Comparison of ENCODE assay signal across 8 cellular contexts in genomic region chr5:37839441-37840035, GRCh38. TPM values are rescaled to one million over a fixed set of nuclear protein-coding genes. Genes with fewer than 3 reads are reported as not detected.
A peak's percentile ranks its signal among the peaks of the same experiment; 100 is the strongest.
DNase-seq lines count a peak whose midpoint lies in the region; FAIRE-seq and TF ChIP-seq lines count a peak whose summit lies in the region.

No MANE protein-coding gene starts in this region.

- H3K27ac ChIP-seq in astrocyte (ENCODE audit: low read depth, low read length), result peak overlapping the region; percentile 70

- no peaks in the 10 kb centered on the region for H4K20me1 ChIP-seq in astrocyte (ENCODE audit: insufficient read depth, low read length)

- no peak for FAIRE-seq in astrocyte (lab: Jason Lieb, UNC)

- peaks cover 3% of the 10 kb centered on the region for H3K27me3 Mint-ChIP-seq in Caco-2 (ENCODE audit: insufficient read depth, unreplicated experiment)
- H3K27me3 Mint-ChIP-seq in astrocyte (ENCODE audit: low read depth, unreplicated experiment), result peaks cover under 1% of the 10 kb centered on the region

- POLR2A ChIA-PET in Caco-2 (lab: Charles Lee), result no interaction called here

- peaks cover 3% of the 10 kb centered on the region; the same call in 1 of the 2 replicates for H3K9me3 ChIP-seq in Caco-2
- no peaks in the 10 kb centered on the region for H3K9me3 ChIP-seq in astrocyte (ENCODE audit: insufficient read depth, low read depth, low read length)
- peaks cover 4% of the 10 kb centered on the region for H3K9me3 ChIP-seq in iPS-18c (ENCODE audit: control insufficient read depth, insufficient read depth, low read length)

- H3K27me3 ChIP-seq in Caco-2 (replicated peaks; ENCODE audit: control insufficient read depth, insufficient read depth, low read length) (0 out of 2 replicates have a peak, but pooled peaks cover 1% of the 10 kb centered on the region), astrocyte (ENCODE audit: insufficient read depth, low read length) (peaks cover 17% of the 10 kb centered on the region)

- H3K9ac ChIP-seq in astrocyte (ENCODE audit: low read length), result peak overlapping the region; percentile 85

- peak overlapping the region; percentile 93 for H3K4me2 ChIP-seq in astrocyte (ENCODE audit: low read length)

- peaks cover 40% of the 10 kb centered on the region for H3K79me2 ChIP-seq in astrocyte (ENCODE audit: insufficient read depth, low read length)

- no peak overlapping the region for H3K4me3 ChIP-seq in Caco-2 (ENCODE audit: low read depth, low read length)
- H3K4me3 ChIP-seq in astrocyte (ENCODE audit: insufficient read depth, low read depth, low read length), result peak overlapping the region; percentile 71
- peak overlapping the region; percentile 40; the same call in 1 of the 2 replicates for H3K4me3 ChIP-seq in iPS-18c (ENCODE audit: insufficient read depth, low read depth, low read length)

- DNase-seq in Caco-2, result no peak
- DNase-seq in Kasumi-1 (lab: John Stamatoyannopoulos, UW), result peak; percentile 16 to 39
- DNase-seq in astrocyte (ENCODE audit: low read depth), result peak; percentile 62
- DNase-seq in stimulated activated CD8-positive, alpha-beta memory T cell treated with anti-CD3 and anti-CD28 coated beads, Interleukin-4, amount 100 ng/mL, for 48 hours, result peak; percentile 25
- no peak for DNase-seq in amniotic stem cell (lab: John Stamatoyannopoulos, UW)
- DNase-seq in HT-29 (ENCODE audit: low spot score), result no peak
- no peak for DNase-seq in SHP77 treated with DMSO at 0.1 percent for 48 hours (lab: John Stamatoyannopoulos, UW)

- H3K36me3 ChIP-seq in Caco-2 (ENCODE audit: control insufficient read depth, insufficient read depth, low read length) (no peaks in the 10 kb centered on the region), astrocyte (ENCODE audit: insufficient read depth, low read length) (no peaks in the 10 kb centered on the region)

- TF ChIP-seq CTCF in Caco-2 (IDR thresholded peaks at IDR 0.05; ENCODE audit: insufficient read depth in 1 of 2, low read depth in 1 of 2, low read length in 1 of 2, severe bottlenecking in 1 of 2, unreplicated experiment in 1 of 2) (no peak), astrocyte (IDR thresholded peaks at IDR 0.05; ENCODE audit: insufficient read depth, low read depth, low read length) (no peak)

- H3K27ac Mint-ChIP-seq in Caco-2 (ENCODE audit: unreplicated experiment) (no peak overlapping the region), astrocyte (ENCODE audit: unreplicated experiment) (peak overlapping the region; percentile 97)

- H3K36me3 Mint-ChIP-seq in Caco-2 (ENCODE audit: insufficient read depth, unreplicated experiment) (no peaks in the 10 kb centered on the region), astrocyte (ENCODE audit: low read depth, unreplicated experiment) (no peaks in the 10 kb centered on the region)

- intact Hi-C loops in Caco-2 (cut with micrococcal nuclease; ENCODE audit: unreplicated experiment), result loop anchor here (10.0 kb wide), 1 partner anchor 355 kb away; no protein-coding TSS in a partner anchor

- no TSS peak for BruUV-seq in Caco-2 (replicated peaks; lab: Mats Ljungman, UMichigan)

- no peaks in the 10 kb centered on the region for H3K4me1 Mint-ChIP-seq in Caco-2 (ENCODE audit: low read depth, unreplicated experiment)
- peaks cover 7% of the 10 kb centered on the region for H3K4me1 Mint-ChIP-seq in astrocyte (ENCODE audit: low read depth, unreplicated experiment)

- H3K4me1 ChIP-seq in Caco-2, result no peaks in the 10 kb centered on the region; the same call in 1 of the 2 replicates
- peaks cover 41% of the 10 kb centered on the region for H3K4me1 ChIP-seq in astrocyte (ENCODE audit: insufficient read depth, low read length)

- H2AFZ ChIP-seq in astrocyte (ENCODE audit: low read depth, low read length), result peak overlapping the region; percentile 57

- CTCF ChIA-PET in Caco-2 (lab: Charles Lee), result no interaction called here

- H3K9me3 Mint-ChIP-seq in Caco-2 (ENCODE audit: unreplicated experiment) (no peaks in the 10 kb centered on the region), astrocyte (ENCODE audit: unreplicated experiment) (no peaks in the 10 kb centered on the region)

- H3K4me3 Mint-ChIP-seq in Caco-2 (ENCODE audit: unreplicated experiment) (peak overlapping the region; percentile 62), astrocyte (ENCODE audit: unreplicated experiment) (peak overlapping the region; percentile 97)

RNA-seq across cellular contexts. Expression of gene GDNF, which starts 0.3 kb away (rescaled TPM):
- not detected in 2 replicates for total RNA-seq in Caco-2 (2022)
- total RNA-seq in astrocyte, result 20.5 and 21.5 TPM in 2 replicates
- not detected in 2 replicates for total RNA-seq in HT-29 (2014; rRNA removed; shearing (Covaris generic))

Comparison
In these comparisons a context has a peak if more than half of its experiments do, and no peak if none do; other contexts are left out.
1. DNase-seq: peak in Kasumi-1 (2 of 2), astrocyte (single experiment) and stimulated activated CD8-positive, alpha-beta memory T cell treated with anti-CD3 and anti-CD28 coated beads, Interleukin-4, amount 100 ng/mL, for 48 hours (single experiment); none in Caco-2 (0 of 2), amniotic stem cell (single experiment), HT-29 (single experiment) and SHP77 treated with DMSO at 0.1 percent for 48 hours (single experiment).
2. RNA of gene GDNF, which starts 0.3 kb away (total RNA-seq): 20.5 to 21.5 TPM in astrocyte; not detected in Caco-2 and not detected in HT-29; every median in the first group is over 10 times any median in the second.